8 cellular contexts compared by ENCODE assay signal in the genomic region with DNA sequence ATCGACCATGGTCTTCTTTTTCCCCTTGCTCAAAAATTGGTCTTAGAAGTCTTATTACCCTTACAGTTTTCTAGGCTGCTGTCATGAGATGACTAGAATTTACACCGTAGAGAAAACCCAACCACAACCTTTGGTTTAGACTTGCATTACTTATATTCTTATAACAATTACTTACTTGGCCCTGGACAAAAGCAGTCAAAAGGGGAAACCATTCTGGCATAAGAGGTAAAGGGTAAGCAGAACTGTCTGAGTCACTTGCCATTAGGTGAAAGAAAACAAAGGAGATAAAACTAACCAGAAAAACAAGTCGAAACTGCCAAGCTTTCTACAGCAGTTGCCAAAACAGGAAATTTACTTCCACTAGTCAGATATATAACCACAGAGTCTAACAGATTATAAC.
DNase-seq lines count a peak whose midpoint lies in the region; ATAC-seq and TF ChIP-seq lines count a peak whose summit lies in the region.

No MANE protein-coding gene starts in this region.

- H3K4me3 ChIP-seq in epithelial cell of esophagus (ENCODE audit: low read length): no peak overlapping the region
- no peak overlapping the region for H3K4me3 ChIP-seq in skin epidermis

- TF ChIP-seq CTCF in epithelial cell of esophagus (IDR thresholded peaks at IDR 0.05; ENCODE audit: insufficient read depth, low read depth, low read length, missing control alignments): no peak

- DNase-seq in SIG-M5 treated with dmso at 0.1 percent for 504 hours (lab: John Stamatoyannopoulos, UW; ENCODE audit: unreplicated experiment) (peak; percentile 44), SIG-M5 (lab: John Stamatoyannopoulos, UW) (no peak), OCI-M1 (lab: John Stamatoyannopoulos, UW) (peak; percentile 83), epithelial cell of esophagus (ENCODE audit: low read depth) (peak; percentile 94), NCI-H524 (lab: John Stamatoyannopoulos, UW) (no peak), ACHN (no peak)

- in situ Hi-C loops in ACHN (cut with HindIII; ENCODE audit: low pct_ligation_motif_present, low pct_unique_long_range_greater_than_20kb, low sequenced_read_pairs): no loop called here

- ATAC-seq in HG02885 (IDR thresholded peaks at IDR 0.05; ENCODE audit: poor library complexity, unreplicated experiment): peak; percentile 74

- H3K27ac ChIP-seq in skin epidermis: peak overlapping the region in 14 of 21 experiments; percentile 45 to 84 (median 57)

Comparison
In these comparisons a context has a peak if more than half of its experiments do, and no peak if none do; other contexts are left out.
1. DNase-seq: peak in SIG-M5 treated with dmso at 0.1 percent for 504 hours (single experiment), OCI-M1 (single experiment) and epithelial cell of esophagus (single experiment); none in SIG-M5 (single experiment), NCI-H524 (0 of 2) and ACHN (single experiment).